In the genomic region with DNA sequence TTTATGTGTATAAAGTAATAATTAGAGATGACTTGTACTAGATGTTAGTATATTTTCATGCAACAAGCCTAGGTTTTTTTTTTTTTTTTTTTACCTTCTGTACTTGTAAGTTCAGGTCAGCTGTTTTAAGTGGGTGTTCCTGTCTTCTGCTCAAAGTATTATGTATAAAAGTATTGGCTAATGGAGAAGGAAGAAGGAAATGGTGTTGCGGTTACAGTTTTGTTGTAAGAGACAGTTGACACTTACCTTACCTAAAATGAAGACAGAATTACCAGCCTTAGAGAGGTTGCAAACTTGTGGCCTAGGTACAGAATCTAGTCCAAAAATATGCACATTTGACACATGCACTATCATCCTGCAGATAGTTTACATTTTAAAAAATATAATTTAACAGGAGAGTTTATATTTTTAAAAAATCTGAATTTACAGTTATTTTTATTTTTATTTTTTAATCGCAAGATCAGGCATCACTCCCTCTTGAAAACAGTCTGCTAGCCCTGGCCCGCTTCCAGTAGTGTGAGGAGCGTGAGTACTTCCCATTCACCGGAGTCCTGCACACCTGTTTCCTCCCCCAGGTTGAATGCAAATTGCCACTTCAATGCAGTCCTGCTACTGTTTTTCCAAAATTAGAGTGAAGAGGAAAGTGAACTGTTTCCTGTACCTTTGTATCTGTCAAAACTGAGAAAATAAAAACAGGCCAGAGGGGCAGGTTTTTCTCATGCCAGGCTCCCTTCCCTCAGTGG, we compare ENCODE assay signal across 19 cellular contexts.
DNase-seq lines count a peak whose midpoint lies in the region; ATAC-seq lines count a peak whose summit lies in the region.
"Had no signal": no experiment of that assay in that cellular context is flagged by ENCODE, and none has a peak within 500 bp of the region (broad histone marks: within the 10 kb centered on the region; RNA-seq: fewer than 3 reads in every experiment).

No MANE protein-coding gene starts in this region.

- no peaks in the 10 kb centered on the region for H3K4me1 Mint-ChIP-seq in activated CD4-positive, alpha-beta memory T cell treated with anti-CD3 and anti-CD28 coated beads, Interleukin-2, amount 10 ng/mL, durations not matched to agents 7 days and 5 days
- H3K4me1 Mint-ChIP-seq: activated naive CD8-positive, alpha-beta T cell treated with anti-CD3 and anti-CD28 coated beads, Interleukin-2, amount 50 U/mL, for 24 hours; CD4-positive, alpha-beta memory T cell; T-cell had no signal

- CTCF ChIA-PET in activated CD4-positive, alpha-beta memory T cell treated with anti-CD3 and anti-CD28 coated beads, Interleukin-2, amount 10 ng/mL, durations not matched to agents 7 days and 5 days (lab: Charles Lee) = no interaction called here

- H3K9me3 Mint-ChIP-seq in activated CD4-positive, alpha-beta memory T cell treated with anti-CD3 and anti-CD28 coated beads, Interleukin-2, amount 10 ng/mL, durations not matched to agents 7 days and 5 days = peaks cover 10% of the 10 kb centered on the region

- no peak overlapping the region for H3K4me3 Mint-ChIP-seq in activated CD4-positive, alpha-beta memory T cell treated with anti-CD3 and anti-CD28 coated beads, Interleukin-2, amount 10 ng/mL, durations not matched to agents 7 days and 5 days
- H3K4me3 Mint-ChIP-seq: activated CD8-positive, alpha-beta T cell treated with anti-CD3 and anti-CD28 coated beads for 36 hours; activated naive CD8-positive, alpha-beta T cell treated with anti-CD3 and anti-CD28 coated beads, Interleukin-2, amount 50 U/mL, for 24 hours; CD4-positive, alpha-beta memory T cell; stimulated activated naive CD8-positive, alpha-beta T cell treated with anti-CD3 and anti-CD28 coated beads, Interleukin-15, Interleukin-2, amounts not matched to agents 100 ng/mL and 50 ng/mL, for 24 hours; T-cell had no signal

- H3K36me3 Mint-ChIP-seq in activated CD4-positive, alpha-beta memory T cell treated with anti-CD3 and anti-CD28 coated beads, Interleukin-2, amount 10 ng/mL, durations not matched to agents 7 days and 5 days (ENCODE audit: low read depth) = no peaks in the 10 kb centered on the region
- H3K36me3 Mint-ChIP-seq: CD4-positive, alpha-beta memory T cell; T-cell had no signal

- DNase-seq in DMS153 (lab: John Stamatoyannopoulos, UW) (peak; percentile 93), NCI-H1105 treated with DMSO at 0.1 percent for 48 hours (lab: John Stamatoyannopoulos, UW) (peak; percentile 99), NCI-H2171 (lab: John Stamatoyannopoulos, UW) (peak; percentile 28), SKM-1 treated with dmso at 0.1 percent for 144 hours (lab: John Stamatoyannopoulos, UW; ENCODE audit: unreplicated experiment) (peak; percentile 45), hepatic stellate cell (ENCODE audit: low spot score) (no peak), Right ventricle myocardium inferior (ENCODE audit: missing footprints) (no peak)
- no peak for DNase-seq in activated CD4-positive, alpha-beta memory T cell treated with anti-CD3 and anti-CD28 coated beads, Interleukin-2, amount 10 ng/mL, durations not matched to agents 7 days and 5 days
- DNase-seq: activated CD8-positive, alpha-beta T cell treated with anti-CD3 and anti-CD28 coated beads for 36 hours; activated naive CD8-positive, alpha-beta T cell treated with anti-CD3 and anti-CD28 coated beads, Interleukin-2, amount 50 U/mL, for 24 hours; activated T-cell treated with anti-CD3 and anti-CD28 coated beads, Interleukin-2, amount 50 U/mL, for 48 hours; CD4-positive, alpha-beta memory T cell; GM23248; kidney glomerular epithelial cell; NCI-H524 treated with DMSO at 0.1 percent for 48 hours; stimulated activated CD4-positive, alpha-beta T cell treated with anti-CD3 and anti-CD28 coated beads, Interleukin-15, amount 100 ng/mL, for 24 hours; T-cell had no signal

- H3K27me3 Mint-ChIP-seq in activated CD4-positive, alpha-beta memory T cell treated with anti-CD3 and anti-CD28 coated beads, Interleukin-2, amount 10 ng/mL, durations not matched to agents 7 days and 5 days = no peaks in the 10 kb centered on the region
- H3K27me3 Mint-ChIP-seq: activated CD8-positive, alpha-beta T cell treated with anti-CD3 and anti-CD28 coated beads for 36 hours; activated naive CD8-positive, alpha-beta T cell treated with anti-CD3 and anti-CD28 coated beads, Interleukin-2, amount 50 U/mL, for 24 hours; CD4-positive, alpha-beta memory T cell; stimulated activated naive CD8-positive, alpha-beta T cell treated with anti-CD3 and anti-CD28 coated beads, Interleukin-15, Interleukin-2, amounts not matched to agents 100 ng/mL and 50 ng/mL, for 24 hours; T-cell had no signal

- H3K27ac Mint-ChIP-seq in activated CD4-positive, alpha-beta memory T cell treated with anti-CD3 and anti-CD28 coated beads, Interleukin-2, amount 10 ng/mL, durations not matched to agents 7 days and 5 days = no peak overlapping the region
- H3K27ac Mint-ChIP-seq: activated CD8-positive, alpha-beta T cell treated with anti-CD3 and anti-CD28 coated beads for 36 hours; activated naive CD8-positive, alpha-beta T cell treated with anti-CD3 and anti-CD28 coated beads, Interleukin-2, amount 50 U/mL, for 24 hours; CD4-positive, alpha-beta memory T cell; stimulated activated naive CD8-positive, alpha-beta T cell treated with anti-CD3 and anti-CD28 coated beads, Interleukin-15, Interleukin-2, amounts not matched to agents 100 ng/mL and 50 ng/mL, for 24 hours; T-cell had no signal

- POLR2A ChIA-PET in activated CD4-positive, alpha-beta memory T cell treated with anti-CD3 and anti-CD28 coated beads, Interleukin-2, amount 10 ng/mL, durations not matched to agents 7 days and 5 days (lab: Charles Lee) = no interaction called here

- intact Hi-C loops in Right ventricle myocardium inferior (cut with DNase I) = no loop called here

- ATAC-seq in GM19035 (IDR thresholded peaks at IDR 0.05; ENCODE audit: unreplicated experiment) (no peak), Right ventricle myocardium inferior (no peak)
- ATAC-seq: activated CD8-positive, alpha-beta T cell treated with anti-CD3 and anti-CD28 coated beads for 36 hours; activated naive CD8-positive, alpha-beta T cell treated with anti-CD3 and anti-CD28 coated beads, Interleukin-2, amount 50 U/mL, for 24 hours; GM12878; T-cell had no signal

Comparison
In these comparisons a context has a peak if more than half of its experiments do, and no peak if none do; other contexts are left out.
1. DNase-seq: peak in DMS153 (single experiment), NCI-H1105 treated with DMSO at 0.1 percent for 48 hours (single experiment), NCI-H2171 (single experiment) and SKM-1 treated with dmso at 0.1 percent for 144 hours (single experiment); none in hepatic stellate cell (single experiment), Right ventricle myocardium inferior (single experiment) and activated CD4-positive, alpha-beta memory T cell treated with anti-CD3 and anti-CD28 coated beads, Interleukin-2, amount 10 ng/mL, durations not matched to agents 7 days and 5 days (single experiment).